8 cellular contexts compared by ENCODE assay signal in genomic region chr7:8418627-8419245, GRCh38. TPM values are rescaled to one million over a fixed set of nuclear protein-coding genes. Genes with fewer than 3 reads are reported as not detected.
DNase-seq lines count a peak whose midpoint lies in the region; ATAC-seq, FAIRE-seq and TF ChIP-seq lines count a peak whose summit lies in the region.

No MANE protein-coding gene starts in this region.

- peak overlapping the region in 1 of 5 experiments; percentile 27 for H3K27ac Mint-ChIP-seq in brain

- DNase-seq in NOMO-1 (lab: John Stamatoyannopoulos, UW; ENCODE audit: unreplicated experiment in 2 of 2) (peak; percentile 4 to 55), NOMO-1 treated with dmso at 0.1 percent for 144 hours (lab: John Stamatoyannopoulos, UW; ENCODE audit: unreplicated experiment) (no peak), HTR-8/SVneo (ENCODE audit: insufficient read length, low spot score) (peak; percentile 46), OCI-M1 (lab: John Stamatoyannopoulos, UW) (peak; percentile 75), left kidney (ENCODE audit: low read depth, low spot score) (peak; percentile 79), stromal cell of bone marrow (ENCODE audit: low read depth) (peak; percentile 29)

- peak; percentile 79 for ATAC-seq in GM21447 (IDR thresholded peaks at IDR 0.05; ENCODE audit: unreplicated experiment)

- peak; percentile 84 to 92 for TF ChIP-seq CTCF in brain (conservative IDR thresholded peaks at IDR 0.05)

- H3K27me3 Mint-ChIP-seq in brain = peaks cover 4% of the 10 kb centered on the region

- peaks cover 4% of the 10 kb centered on the region for H3K4me1 Mint-ChIP-seq in brain

- H3K36me3 Mint-ChIP-seq in brain = no peaks in the 10 kb centered on the region

- H3K4me3 Mint-ChIP-seq in brain = no peak overlapping the region

- FAIRE-seq in HTR-8/SVneo (lab: Jason Lieb, UNC) = no peak

- H3K9me3 Mint-ChIP-seq in brain = no peaks in the 10 kb centered on the region

RNA-seq across cellular contexts. Expression of gene NXPH1, which starts 14.7 kb away (rescaled TPM):
- polyA plus RNA-seq in brain (ENCODE audit: insufficient read depth, low read depth, low replicate concordance) = 5.5 TPM
